Comparison of ENCODE assay signal across 8 cellular contexts in genomic region chr16:88785106-88785924, GRCh38. TPM values are rescaled to one million over a fixed set of nuclear protein-coding genes. Genes with fewer than 3 reads are reported as not detected.
DNase-seq lines count a peak whose midpoint lies in the region; ATAC-seq and TF ChIP-seq lines count a peak whose summit lies in the region.

Gene PIEZO1 (minus strand): TSS chr16:88785220. CDS start chr16:88784964, 256 bp downstream.

- no peaks in the 10 kb centered on the region for H4K20me1 ChIP-seq in neural progenitor cell (ENCODE audit: low read depth)

- peak within 1 kb of the TSS; percentile 68 to 92 (median 80) for H3K4me3 ChIP-seq in Peyer's patch
- peak within 1 kb of the TSS; percentile 50 for H3K4me3 ChIP-seq in neural progenitor cell
- peak within 1 kb of the TSS; percentile 85 for H3K4me3 ChIP-seq in thymus (ENCODE audit: low read length)

- H3F3A ChIP-seq in neural progenitor cell (ENCODE audit: low read depth) = peaks cover 22% of the 10 kb centered on the region

- H2AFZ ChIP-seq in neural progenitor cell (replicated peaks) = peak within 1 kb of the TSS; percentile 94

- no peak within 1 kb of the TSS for H3K27ac Mint-ChIP-seq in neural progenitor cell

- peaks cover 23% of the 10 kb centered on the region for H3K27me3 Mint-ChIP-seq in neural progenitor cell (ENCODE audit: insufficient read depth, low read depth)

- H3K4me1 ChIP-seq in Peyer's patch (peaks cover 0 to 51% (median 32%) of the 10 kb centered on the region in 4 donors), foreskin keratinocyte (peaks cover 18% of the 10 kb centered on the region), neural progenitor cell (peaks cover under 1% of the 10 kb centered on the region), thymus (ENCODE audit: control insufficient read depth, insufficient read depth, low read length) (peaks cover 23% of the 10 kb centered on the region)

- peak within 1 kb of the TSS; percentile 87 to 96 (median 92) for H3K27ac ChIP-seq in Peyer's patch
- H3K27ac ChIP-seq in foreskin keratinocyte = peak within 1 kb of the TSS; percentile 86
- H3K27ac ChIP-seq in neural progenitor cell = no peak within 1 kb of the TSS
- H3K27ac ChIP-seq in thymus (ENCODE audit: low read depth) = peak within 1 kb of the TSS; percentile 84

- WGBS in thymus = 4% methylated on average over 110 of the region's 110 CpGs

- H3K79me2 ChIP-seq in neural progenitor cell (ENCODE audit: low read depth) = no peaks in the 10 kb centered on the region

- H3K9me3 ChIP-seq in Peyer's patch (no peaks in the 10 kb centered on the region), neural progenitor cell (ENCODE audit: low read depth) (no peaks in the 10 kb centered on the region), thymus (ENCODE audit: control insufficient read depth) (no peaks in the 10 kb centered on the region)

- no peak within 1 kb of the TSS for H3K9ac ChIP-seq in neural progenitor cell

- H3K36me3 ChIP-seq in Peyer's patch (no peaks in the 10 kb centered on the region), neural progenitor cell (no peaks in the 10 kb centered on the region), thymus (ENCODE audit: control insufficient read depth, insufficient read depth) (no peaks in the 10 kb centered on the region)

- peak within 1 kb of the TSS; percentile 77 for H3K4me3 Mint-ChIP-seq in neural progenitor cell

- no peaks in the 10 kb centered on the region for H3K27me3 ChIP-seq in Peyer's patch
- peaks cover 8% of the 10 kb centered on the region for H3K27me3 ChIP-seq in foreskin keratinocyte
- H3K27me3 ChIP-seq in neural progenitor cell = peaks cover 39% of the 10 kb centered on the region
- H3K27me3 ChIP-seq in thymus (ENCODE audit: control insufficient read depth, insufficient read depth) = no peaks in the 10 kb centered on the region

- H3K4me2 ChIP-seq in neural progenitor cell = peak within 1 kb of the TSS; percentile 83

- H3K36me3 Mint-ChIP-seq in neural progenitor cell = no peaks in the 10 kb centered on the region

- DNase-seq in AG20443 (ENCODE audit: low spot score) = peak; percentile 90
- DNase-seq in GM20000 (ENCODE audit: low spot score) = peak; percentile 95
- DNase-seq in Peyer's patch = peak; percentile 79 to 91 (median 87)
- DNase-seq in activated gamma-delta T cell (lab: John Stamatoyannopoulos, UW) = peak; percentile 72
- DNase-seq in foreskin keratinocyte = no peak
- DNase-seq in neural progenitor cell (ENCODE audit: low spot score) = peak; percentile 70
- DNase-seq in pons (ENCODE audit: low spot score) = no peak

- peak; percentile 8 for ATAC-seq in foreskin keratinocyte

- H3K9me3 Mint-ChIP-seq in neural progenitor cell = no peaks in the 10 kb centered on the region

- peak in 1 of 2 donors; percentile 80 for TF ChIP-seq POLR2A in Peyer's patch (IDR thresholded peaks at IDR 0.05)

- H3K4me1 Mint-ChIP-seq in neural progenitor cell = peaks cover 12% of the 10 kb centered on the region

- TF ChIP-seq CTCF in GM20000 (IDR thresholded peaks at IDR 0.05; ENCODE audit: extremely low read depth, missing control alignments) = peak; percentile 94
- TF ChIP-seq CTCF in Peyer's patch (IDR thresholded peaks at IDR 0.05) = peak; percentile 91 to 98 (median 96)
- TF ChIP-seq CTCF in foreskin keratinocyte (conservative IDR thresholded peaks at IDR 0.05) = peak; percentile 91
- TF ChIP-seq CTCF in neural progenitor cell (IDR thresholded peaks at IDR 0.05) = peak; percentile 73

RNA-seq across cellular contexts. Expression of gene PIEZO1, which starts in this region (rescaled TPM):
- total RNA-seq in Peyer's patch (100 to 1,000 TPM in 3 of 4 donors, 10 to 100 TPM in 1; 76.9 to 218 (median 183) TPM), foreskin keratinocyte (184 and 213 TPM in 2 replicates), neural progenitor cell (ENCODE audit: low replicate concordance) (5.5 and 26.9 TPM in 2 replicates)
- polyA plus RNA-seq in foreskin keratinocyte (190 and 238 TPM in 2 replicates), thymus (115 TPM)

Comparison
In these comparisons a context has a peak if more than half of its experiments do, and no peak if none do; other contexts are left out.
1. DNase-seq: peak in AG20443 (single experiment), GM20000 (single experiment), Peyer's patch (3 of 3), activated gamma-delta T cell (single experiment) and neural progenitor cell (single experiment); none in foreskin keratinocyte (0 of 2) and pons (single experiment).
2. Peak in every context shown above with its lines, with median percentiles within 50 percentile points of each other: CTCF ChIP-seq and H3K4me3 ChIP-seq.